ENCODE assay signal across 1 cellular context in the genomic region with DNA sequence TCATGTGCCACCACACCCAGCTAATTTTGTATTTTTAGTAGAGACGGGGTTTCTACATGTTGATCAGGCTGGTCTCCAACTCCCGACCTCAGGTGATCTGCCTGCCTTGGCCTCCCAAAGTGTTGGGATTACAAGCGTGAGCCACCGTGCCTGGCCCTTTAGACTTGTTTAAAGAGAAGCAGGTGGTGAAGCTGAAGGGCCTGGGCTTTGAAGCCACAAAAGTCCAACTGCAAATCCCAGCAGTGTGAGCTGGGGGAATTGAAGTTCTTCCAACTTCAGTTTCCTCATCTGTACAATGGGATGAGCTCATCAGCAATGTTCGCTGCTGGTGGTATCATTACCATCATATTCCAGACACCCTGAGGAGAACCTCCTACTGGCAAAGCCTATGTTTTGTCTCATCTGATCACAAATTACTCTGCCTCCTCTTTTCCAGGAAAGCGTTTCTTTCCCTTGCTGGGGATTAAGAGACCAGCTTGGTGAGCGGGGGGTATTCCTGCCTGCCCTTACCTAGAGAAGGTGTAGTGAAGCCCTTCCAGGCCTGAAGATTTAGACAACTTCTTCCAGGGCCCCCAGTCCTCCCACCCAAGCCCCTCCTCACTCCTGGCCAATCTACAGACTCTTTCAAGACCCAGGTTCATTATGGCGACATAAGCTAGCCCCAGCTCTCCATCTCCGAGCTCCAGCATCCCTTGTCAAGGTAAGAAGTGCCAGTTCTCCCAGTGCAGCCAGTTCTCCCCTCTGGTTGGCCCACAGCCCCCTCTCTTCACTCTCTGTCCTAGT.
TF ChIP-seq lines count a peak whose summit lies in the region.

No MANE protein-coding gene starts in this region.

TF ChIP-seq in K562, 482 proteins besides CTCF, POLR2A, EP300 and RAD21:
- TF ChIP-seq, protein P1, sequence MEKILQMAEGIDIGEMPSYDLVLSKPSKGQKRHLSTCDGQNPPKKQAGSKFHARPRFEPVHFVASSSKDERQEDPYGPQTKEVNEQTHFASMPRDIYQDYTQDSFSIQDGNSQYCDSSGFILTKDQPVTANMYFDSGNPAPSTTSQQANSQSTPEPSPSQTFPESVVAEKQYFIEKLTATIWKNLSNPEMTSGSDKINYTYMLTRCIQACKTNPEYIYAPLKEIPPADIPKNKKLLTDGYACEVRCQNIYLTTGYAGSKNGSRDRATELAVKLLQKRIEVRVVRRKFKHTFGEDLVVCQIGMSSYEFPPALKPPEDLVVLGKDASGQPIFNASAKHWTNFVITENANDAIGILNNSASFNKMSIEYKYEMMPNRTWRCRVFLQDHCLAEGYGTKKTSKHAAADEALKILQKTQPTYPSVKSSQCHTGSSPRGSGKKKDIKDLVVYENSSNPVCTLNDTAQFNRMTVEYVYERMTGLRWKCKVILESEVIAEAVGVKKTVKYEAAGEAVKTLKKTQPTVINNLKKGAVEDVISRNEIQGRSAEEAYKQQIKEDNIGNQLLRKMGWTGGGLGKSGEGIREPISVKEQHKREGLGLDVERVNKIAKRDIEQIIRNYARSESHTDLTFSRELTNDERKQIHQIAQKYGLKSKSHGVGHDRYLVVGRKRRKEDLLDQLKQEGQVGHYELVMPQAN (IDR thresholded peaks at IDR 0.05; ENCODE audit: borderline replicate concordance) = no peak
- no peak for TF ChIP-seq RBFOX2 (IDR thresholded peaks at IDR 0.05; ENCODE audit: low read depth, low read length)
- peak; percentile 85; the same call in 1 of the 2 replicates for TF ChIP-seq BCOR (IDR thresholded peaks at IDR 0.05)
- TF ChIP-seq PPARD (CRISPR knock-in tag; IDR thresholded peaks at IDR 0.05) = no peak
- no peak for TF ChIP-seq ZFP30 (CRISPR knock-in tag; IDR thresholded peaks at IDR 0.05; ENCODE audit: borderline replicate concordance)
- TF ChIP-seq SMAD4 (CRISPR knock-in tag; conservative IDR thresholded peaks at IDR 0.05) = 0 out of 2 replicates have a peak, but pooled peaks have one; percentile 18
- TF ChIP-seq MEF2A (IDR thresholded peaks at IDR 0.05; ENCODE audit: control insufficient read depth, low read depth, low read length) = no peak
- peak; percentile 45; the same call in 1 of the 2 replicates for TF ChIP-seq ADNP (tag; IDR thresholded peaks at IDR 0.05)
- TF ChIP-seq, protein P2, sequence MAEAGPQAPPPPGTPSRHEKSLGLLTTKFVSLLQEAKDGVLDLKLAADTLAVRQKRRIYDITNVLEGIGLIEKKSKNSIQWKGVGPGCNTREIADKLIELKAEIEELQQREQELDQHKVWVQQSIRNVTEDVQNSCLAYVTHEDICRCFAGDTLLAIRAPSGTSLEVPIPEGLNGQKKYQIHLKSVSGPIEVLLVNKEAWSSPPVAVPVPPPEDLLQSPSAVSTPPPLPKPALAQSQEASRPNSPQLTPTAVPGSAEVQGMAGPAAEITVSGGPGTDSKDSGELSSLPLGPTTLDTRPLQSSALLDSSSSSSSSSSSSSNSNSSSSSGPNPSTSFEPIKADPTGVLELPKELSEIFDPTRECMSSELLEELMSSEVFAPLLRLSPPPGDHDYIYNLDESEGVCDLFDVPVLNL (CRISPR knock-in tag; IDR thresholded peaks at IDR 0.05; ENCODE audit: low read depth) = no peak
- TF ChIP-seq HMG20B (CRISPR knock-in tag; IDR thresholded peaks at IDR 0.05) = no peak
- no peak for TF ChIP-seq NFE2 (IDR thresholded peaks at IDR 0.05; ENCODE audit: low read depth)
- TF ChIP-seq ZNF311 (CRISPR knock-in tag; IDR thresholded peaks at IDR 0.05) = no peak
- peak in 1 of 2 experiments; percentile 48; a peak in 1 of 4 replicates for TF ChIP-seq RCOR1 (IDR thresholded peaks at IDR 0.05; ENCODE audit: borderline replicate concordance in 1 of 2, low read depth in 2 of 2, low read length in 2 of 2)
- no peak for TF ChIP-seq MED1 (CRISPR knock-in tag; IDR thresholded peaks at IDR 0.05; ENCODE audit: borderline replicate concordance)
- TF ChIP-seq CHD4 (IDR thresholded peaks at IDR 0.05; ENCODE audit: insufficient read depth, insufficient replicate concordance, low read depth, low read length, poor library complexity, severe bottlenecking) = peak; percentile 64
- TF ChIP-seq, protein P3, sequence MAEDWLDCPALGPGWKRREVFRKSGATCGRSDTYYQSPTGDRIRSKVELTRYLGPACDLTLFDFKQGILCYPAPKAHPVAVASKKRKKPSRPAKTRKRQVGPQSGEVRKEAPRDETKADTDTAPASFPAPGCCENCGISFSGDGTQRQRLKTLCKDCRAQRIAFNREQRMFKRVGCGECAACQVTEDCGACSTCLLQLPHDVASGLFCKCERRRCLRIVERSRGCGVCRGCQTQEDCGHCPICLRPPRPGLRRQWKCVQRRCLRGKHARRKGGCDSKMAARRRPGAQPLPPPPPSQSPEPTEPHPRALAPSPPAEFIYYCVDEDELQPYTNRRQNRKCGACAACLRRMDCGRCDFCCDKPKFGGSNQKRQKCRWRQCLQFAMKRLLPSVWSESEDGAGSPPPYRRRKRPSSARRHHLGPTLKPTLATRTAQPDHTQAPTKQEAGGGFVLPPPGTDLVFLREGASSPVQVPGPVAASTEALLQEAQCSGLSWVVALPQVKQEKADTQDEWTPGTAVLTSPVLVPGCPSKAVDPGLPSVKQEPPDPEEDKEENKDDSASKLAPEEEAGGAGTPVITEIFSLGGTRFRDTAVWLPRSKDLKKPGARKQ (CRISPR knock-in tag; IDR thresholded peaks at IDR 0.05) = no peak
- TF ChIP-seq, protein P4, sequence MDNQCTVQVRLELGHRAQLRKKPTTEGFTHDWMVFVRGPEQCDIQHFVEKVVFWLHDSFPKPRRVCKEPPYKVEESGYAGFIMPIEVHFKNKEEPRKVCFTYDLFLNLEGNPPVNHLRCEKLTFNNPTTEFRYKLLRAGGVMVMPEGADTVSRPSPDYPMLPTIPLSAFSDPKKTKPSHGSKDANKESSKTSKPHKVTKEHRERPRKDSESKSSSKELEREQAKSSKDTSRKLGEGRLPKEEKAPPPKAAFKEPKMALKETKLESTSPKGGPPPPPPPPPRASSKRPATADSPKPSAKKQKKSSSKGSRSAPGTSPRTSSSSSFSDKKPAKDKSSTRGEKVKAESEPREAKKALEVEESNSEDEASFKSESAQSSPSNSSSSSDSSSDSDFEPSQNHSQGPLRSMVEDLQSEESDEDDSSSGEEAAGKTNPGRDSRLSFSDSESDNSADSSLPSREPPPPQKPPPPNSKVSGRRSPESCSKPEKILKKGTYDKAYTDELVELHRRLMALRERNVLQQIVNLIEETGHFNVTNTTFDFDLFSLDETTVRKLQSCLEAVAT (IDR thresholded peaks at IDR 0.05) = no peak
- TF ChIP-seq, protein P5, sequence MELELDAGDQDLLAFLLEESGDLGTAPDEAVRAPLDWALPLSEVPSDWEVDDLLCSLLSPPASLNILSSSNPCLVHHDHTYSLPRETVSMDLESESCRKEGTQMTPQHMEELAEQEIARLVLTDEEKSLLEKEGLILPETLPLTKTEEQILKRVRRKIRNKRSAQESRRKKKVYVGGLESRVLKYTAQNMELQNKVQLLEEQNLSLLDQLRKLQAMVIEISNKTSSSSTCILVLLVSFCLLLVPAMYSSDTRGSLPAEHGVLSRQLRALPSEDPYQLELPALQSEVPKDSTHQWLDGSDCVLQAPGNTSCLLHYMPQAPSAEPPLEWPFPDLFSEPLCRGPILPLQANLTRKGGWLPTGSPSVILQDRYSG (tag; conservative IDR thresholded peaks at IDR 0.05; ENCODE audit: low read depth) = 0 out of 2 replicates have a peak, but pooled peaks have one; percentile 4
- TF ChIP-seq NONO (IDR thresholded peaks at IDR 0.05; ENCODE audit: low read depth in 2 of 2, low read length in 1 of 2) = no peak
- no peak for TF ChIP-seq MYBL2 (IDR thresholded peaks at IDR 0.05; ENCODE audit: low read depth)
- no peak for TF ChIP-seq MYBL2 (CRISPR knock-in tag; IDR thresholded peaks at IDR 0.05; ENCODE audit: borderline replicate concordance)
- TF ChIP-seq, protein P6, sequence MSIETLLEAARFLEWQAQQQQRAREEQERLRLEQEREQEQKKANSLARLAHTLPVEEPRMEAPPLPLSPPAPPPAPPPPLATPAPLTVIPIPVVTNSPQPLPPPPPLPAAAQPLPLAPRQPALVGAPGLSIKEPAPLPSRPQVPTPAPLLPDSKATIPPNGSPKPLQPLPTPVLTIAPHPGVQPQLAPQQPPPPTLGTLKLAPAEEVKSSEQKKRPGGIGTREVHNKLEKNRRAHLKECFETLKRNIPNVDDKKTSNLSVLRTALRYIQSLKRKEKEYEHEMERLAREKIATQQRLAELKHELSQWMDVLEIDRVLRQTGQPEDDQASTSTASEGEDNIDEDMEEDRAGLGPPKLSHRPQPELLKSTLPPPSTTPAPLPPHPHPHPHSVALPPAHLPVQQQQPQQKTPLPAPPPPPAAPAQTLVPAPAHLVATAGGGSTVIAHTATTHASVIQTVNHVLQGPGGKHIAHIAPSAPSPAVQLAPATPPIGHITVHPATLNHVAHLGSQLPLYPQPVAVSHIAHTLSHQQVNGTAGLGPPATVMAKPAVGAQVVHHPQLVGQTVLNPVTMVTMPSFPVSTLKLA (conservative IDR thresholded peaks at IDR 0.05) = no peak
- TF ChIP-seq ZNF121 (CRISPR knock-in tag; conservative IDR thresholded peaks at IDR 0.05) = peak; percentile 77
- TF ChIP-seq FOSL1 (tag; conservative IDR thresholded peaks at IDR 0.05) = peak; percentile 6; the same call in 1 of the 2 replicates
- TF ChIP-seq RBM25 (IDR thresholded peaks at IDR 0.05; ENCODE audit: low read depth, low read length, severe bottlenecking) = peak; percentile 67
- TF ChIP-seq SOX6 (IDR thresholded peaks at IDR 0.05) = 0 out of 2 replicates have a peak, but pooled peaks have one; percentile 10
- TF ChIP-seq, protein P7, sequence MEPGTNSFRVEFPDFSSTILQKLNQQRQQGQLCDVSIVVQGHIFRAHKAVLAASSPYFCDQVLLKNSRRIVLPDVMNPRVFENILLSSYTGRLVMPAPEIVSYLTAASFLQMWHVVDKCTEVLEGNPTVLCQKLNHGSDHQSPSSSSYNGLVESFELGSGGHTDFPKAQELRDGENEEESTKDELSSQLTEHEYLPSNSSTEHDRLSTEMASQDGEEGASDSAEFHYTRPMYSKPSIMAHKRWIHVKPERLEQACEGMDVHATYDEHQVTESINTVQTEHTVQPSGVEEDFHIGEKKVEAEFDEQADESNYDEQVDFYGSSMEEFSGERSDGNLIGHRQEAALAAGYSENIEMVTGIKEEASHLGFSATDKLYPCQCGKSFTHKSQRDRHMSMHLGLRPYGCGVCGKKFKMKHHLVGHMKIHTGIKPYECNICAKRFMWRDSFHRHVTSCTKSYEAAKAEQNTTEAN (CRISPR knock-in tag; IDR thresholded peaks at IDR 0.05) = 0 out of 2 replicates have a peak, but pooled peaks have one; percentile 47
- TF ChIP-seq DMBX1 (CRISPR knock-in tag; IDR thresholded peaks at IDR 0.05; ENCODE audit: borderline replicate concordance) = no peak
- TF ChIP-seq KDM1A (IDR thresholded peaks at IDR 0.05) = peak; percentile 60 to 66; a peak in 3 of 4 replicates
- TF ChIP-seq, protein P8, sequence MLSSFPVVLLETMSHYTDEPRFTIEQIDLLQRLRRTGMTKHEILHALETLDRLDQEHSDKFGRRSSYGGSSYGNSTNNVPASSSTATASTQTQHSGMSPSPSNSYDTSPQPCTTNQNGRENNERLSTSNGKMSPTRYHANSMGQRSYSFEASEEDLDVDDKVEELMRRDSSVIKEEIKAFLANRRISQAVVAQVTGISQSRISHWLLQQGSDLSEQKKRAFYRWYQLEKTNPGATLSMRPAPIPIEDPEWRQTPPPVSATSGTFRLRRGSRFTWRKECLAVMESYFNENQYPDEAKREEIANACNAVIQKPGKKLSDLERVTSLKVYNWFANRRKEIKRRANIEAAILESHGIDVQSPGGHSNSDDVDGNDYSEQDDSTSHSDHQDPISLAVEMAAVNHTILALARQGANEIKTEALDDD (IDR thresholded peaks at IDR 0.05) = no peak
- TF ChIP-seq, protein P9, sequence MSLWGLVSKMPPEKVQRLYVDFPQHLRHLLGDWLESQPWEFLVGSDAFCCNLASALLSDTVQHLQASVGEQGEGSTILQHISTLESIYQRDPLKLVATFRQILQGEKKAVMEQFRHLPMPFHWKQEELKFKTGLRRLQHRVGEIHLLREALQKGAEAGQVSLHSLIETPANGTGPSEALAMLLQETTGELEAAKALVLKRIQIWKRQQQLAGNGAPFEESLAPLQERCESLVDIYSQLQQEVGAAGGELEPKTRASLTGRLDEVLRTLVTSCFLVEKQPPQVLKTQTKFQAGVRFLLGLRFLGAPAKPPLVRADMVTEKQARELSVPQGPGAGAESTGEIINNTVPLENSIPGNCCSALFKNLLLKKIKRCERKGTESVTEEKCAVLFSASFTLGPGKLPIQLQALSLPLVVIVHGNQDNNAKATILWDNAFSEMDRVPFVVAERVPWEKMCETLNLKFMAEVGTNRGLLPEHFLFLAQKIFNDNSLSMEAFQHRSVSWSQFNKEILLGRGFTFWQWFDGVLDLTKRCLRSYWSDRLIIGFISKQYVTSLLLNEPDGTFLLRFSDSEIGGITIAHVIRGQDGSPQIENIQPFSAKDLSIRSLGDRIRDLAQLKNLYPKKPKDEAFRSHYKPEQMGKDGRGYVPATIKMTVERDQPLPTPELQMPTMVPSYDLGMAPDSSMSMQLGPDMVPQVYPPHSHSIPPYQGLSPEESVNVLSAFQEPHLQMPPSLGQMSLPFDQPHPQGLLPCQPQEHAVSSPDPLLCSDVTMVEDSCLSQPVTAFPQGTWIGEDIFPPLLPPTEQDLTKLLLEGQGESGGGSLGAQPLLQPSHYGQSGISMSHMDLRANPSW (CRISPR knock-in tag; IDR thresholded peaks at IDR 0.05) = no peak
- TF ChIP-seq ZNF175 (CRISPR knock-in tag; IDR thresholded peaks at IDR 0.05; ENCODE audit: low read depth) = no peak
- TF ChIP-seq OTX1 (CRISPR knock-in tag; IDR thresholded peaks at IDR 0.05) = no peak
- no peak for TF ChIP-seq ZNF408 (CRISPR knock-in tag; IDR thresholded peaks at IDR 0.05; ENCODE audit: low read depth)
